Comparison of ENCODE assay signal across 22 cellular contexts in the genomic region with DNA sequence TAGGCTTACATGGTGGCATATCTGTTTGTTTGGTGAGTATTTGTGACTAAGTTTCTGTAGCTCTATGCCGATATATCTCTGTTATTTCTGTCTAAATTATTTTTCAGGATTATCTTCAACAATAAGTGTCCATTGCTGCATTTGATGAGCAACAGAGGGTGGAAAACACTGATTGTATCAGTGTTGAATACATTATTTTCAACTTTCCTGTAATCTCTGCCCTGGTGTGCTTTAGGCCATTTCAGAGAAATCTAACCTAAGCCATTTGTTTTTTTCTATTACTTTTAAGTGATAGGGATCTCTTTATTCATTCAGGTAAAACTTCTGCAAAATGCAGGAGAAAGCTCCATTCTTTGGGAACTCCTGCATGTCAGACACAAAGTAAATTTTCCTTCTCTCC.
A peak's percentile ranks its signal among the peaks of the same experiment; 100 is the strongest.
DNase-seq lines count a peak whose midpoint lies in the region; ATAC-seq and TF ChIP-seq lines count a peak whose summit lies in the region.
"Had no signal": no experiment of that assay in that cellular context is flagged by ENCODE, and none has a peak within 500 bp of the region (broad histone marks: within the 10 kb centered on the region; RNA-seq: fewer than 3 reads in every experiment).

No MANE protein-coding gene starts in this region.

- peaks cover 23% of the 10 kb centered on the region for H3K9me3 Mint-ChIP-seq in activated CD8-positive, alpha-beta T cell treated with anti-CD3 and anti-CD28 coated beads for 36 hours
- H3K9me3 Mint-ChIP-seq in activated CD8-positive, alpha-beta T cell treated with anti-CD3 and anti-CD28 coated beads, Interleukin-2, amount 10 ng/mL, durations not matched to agents 7 days and 5 days (ENCODE audit: insufficient read depth): peaks cover 5% of the 10 kb centered on the region
- peaks cover 4% of the 10 kb centered on the region for H3K9me3 Mint-ChIP-seq in activated naive CD8-positive, alpha-beta T cell (ENCODE audit: low read depth)
- H3K9me3 Mint-ChIP-seq in neural crest cell: peaks cover 7% of the 10 kb centered on the region

- H3K27ac ChIP-seq in SK-N-SH (ENCODE audit: low read depth in 2 of 2, low read length in 1 of 2): no peak overlapping the region
- H3K27ac ChIP-seq: 22Rv1, C4-2B had no signal

- no peaks in the 10 kb centered on the region for H3K36me3 ChIP-seq in SK-N-SH (replicated peaks in 1 of 2; ENCODE audit: control insufficient read depth in 1 of 2, insufficient read depth in 2 of 2, low read length in 1 of 2)
- H3K36me3 ChIP-seq: MG63 had no signal

- H3K27me3 Mint-ChIP-seq in activated CD8-positive, alpha-beta T cell treated with anti-CD3 and anti-CD28 coated beads for 36 hours: no peaks in the 10 kb centered on the region
- H3K27me3 Mint-ChIP-seq in activated CD8-positive, alpha-beta T cell treated with anti-CD3 and anti-CD28 coated beads, Interleukin-2, amount 10 ng/mL, durations not matched to agents 7 days and 5 days (ENCODE audit: low read depth): no peaks in the 10 kb centered on the region
- no peaks in the 10 kb centered on the region for H3K27me3 Mint-ChIP-seq in activated naive CD8-positive, alpha-beta T cell
- H3K27me3 Mint-ChIP-seq in neural crest cell (ENCODE audit: low read depth): no peaks in the 10 kb centered on the region

- H3K36me3 Mint-ChIP-seq in activated CD8-positive, alpha-beta T cell treated with anti-CD3 and anti-CD28 coated beads for 36 hours (ENCODE audit: low read depth): peaks cover 37% of the 10 kb centered on the region
- H3K36me3 Mint-ChIP-seq in activated CD8-positive, alpha-beta T cell treated with anti-CD3 and anti-CD28 coated beads, Interleukin-2, amount 10 ng/mL, durations not matched to agents 7 days and 5 days (ENCODE audit: low read depth): peaks cover 39% of the 10 kb centered on the region
- peaks cover 14% of the 10 kb centered on the region for H3K36me3 Mint-ChIP-seq in activated naive CD8-positive, alpha-beta T cell
- H3K36me3 Mint-ChIP-seq in neural crest cell (ENCODE audit: low read depth): peaks cover 7% of the 10 kb centered on the region

- CTCF ChIA-PET in SK-N-SH (lab: Yijun Ruan, JAX): interaction anchor here (1.2 kb wide), 1 partner anchor 144 kb away, joined by 3 read pairs; no protein-coding TSS in a partner anchor
- CTCF ChIA-PET in activated CD8-positive, alpha-beta T cell treated with anti-CD3 and anti-CD28 coated beads for 36 hours (lab: Charles Lee): interaction anchor here (1.7 kb wide), 1 partner anchor 100 kb away, joined by 5 read pairs; no protein-coding TSS in a partner anchor
- CTCF ChIA-PET in activated CD8-positive, alpha-beta T cell treated with anti-CD3 and anti-CD28 coated beads, Interleukin-2, amount 10 ng/mL, durations not matched to agents 7 days and 5 days (lab: Charles Lee): interaction anchor here (0.7 to 2.7 kb wide), 3 partner anchors 100 to 144 kb away, joined by 3 to 12 read pairs (median 4); no protein-coding TSS in a partner anchor

- peak; percentile 24 for DNase-seq in SK-N-SH
- DNase-seq in activated CD8-positive, alpha-beta T cell treated with anti-CD3 and anti-CD28 coated beads for 36 hours: no peak
- DNase-seq in activated CD8-positive, alpha-beta T cell treated with anti-CD3 and anti-CD28 coated beads, Interleukin-2, amount 10 ng/mL, durations not matched to agents 7 days and 5 days: no peak
- DNase-seq in neural crest cell (ENCODE audit: low read depth, low spot score): no peak
- no peak for DNase-seq in activated gamma-delta T cell (lab: John Stamatoyannopoulos, UW)
- DNase-seq: Calu3, DND-41, HCEC 1CT, IMR-90, KG1, MG63, NCI-H1105 treated with DMSO at 0.1 percent for 48 hours, NCI-H2029, NCI-H446 treated with DMSO at 0.1 percent for 48 hours, Right ventricle myocardium superior, RPMI8226 had no signal

- H3K4me2 ChIP-seq in SK-N-SH: no peak overlapping the region

- TF ChIP-seq CTCF in SK-N-SH (IDR thresholded peaks at IDR 0.05) (no peak), neural crest cell (conservative IDR thresholded peaks at IDR 0.05) (no peak)
- TF ChIP-seq CTCF in activated CD8-positive, alpha-beta T cell treated with anti-CD3 and anti-CD28 coated beads for 36 hours (IDR thresholded peaks at IDR 0.05): no peak

- peak in 1 of 2 experiments; percentile 58; a peak in 1 of 4 replicates for TF ChIP-seq EP300 in SK-N-SH (IDR thresholded peaks at IDR 0.05; ENCODE audit: borderline replicate concordance in 1 of 2, low read depth in 1 of 2, low read length in 1 of 2)

- H3K9ac ChIP-seq in SK-N-SH: no peak overlapping the region

- H3K4me3 Mint-ChIP-seq in activated CD8-positive, alpha-beta T cell treated with anti-CD3 and anti-CD28 coated beads for 36 hours: no peak overlapping the region
- no peak overlapping the region for H3K4me3 Mint-ChIP-seq in activated CD8-positive, alpha-beta T cell treated with anti-CD3 and anti-CD28 coated beads, Interleukin-2, amount 10 ng/mL, durations not matched to agents 7 days and 5 days
- H3K4me3 Mint-ChIP-seq in activated naive CD8-positive, alpha-beta T cell: no peak overlapping the region
- no peak overlapping the region for H3K4me3 Mint-ChIP-seq in neural crest cell
- H3K4me3 Mint-ChIP-seq: B cell had no signal

- TF ChIP-seq RAD21 in SK-N-SH (IDR thresholded peaks at IDR 0.05; ENCODE audit: low read length): no peak

- H4K20me1 ChIP-seq in SK-N-SH (ENCODE audit: insufficient read depth): no peaks in the 10 kb centered on the region

- H3K4me1 Mint-ChIP-seq in activated CD8-positive, alpha-beta T cell treated with anti-CD3 and anti-CD28 coated beads for 36 hours (ENCODE audit: low read depth): peaks cover 66% of the 10 kb centered on the region
- peaks cover 55% of the 10 kb centered on the region for H3K4me1 Mint-ChIP-seq in activated CD8-positive, alpha-beta T cell treated with anti-CD3 and anti-CD28 coated beads, Interleukin-2, amount 10 ng/mL, durations not matched to agents 7 days and 5 days (ENCODE audit: low read depth)
- peaks cover 66% of the 10 kb centered on the region for H3K4me1 Mint-ChIP-seq in activated naive CD8-positive, alpha-beta T cell (ENCODE audit: low read depth)
- H3K4me1 Mint-ChIP-seq in neural crest cell: peaks cover 52% of the 10 kb centered on the region
- H3K4me1 Mint-ChIP-seq: B cell had no signal

- no peaks in the 10 kb centered on the region for H3K9me2 ChIP-seq in SK-N-SH

- no peak overlapping the region for H3K4me3 ChIP-seq in SK-N-SH (ENCODE audit: low read depth in 2 of 2, low read length in 1 of 2)
- H3K4me3 ChIP-seq: MG63 had no signal

- 57% methylated on average over 1 of the region's 1 CpG for WGBS in SK-N-SH (ENCODE audit: low lambda C conversion rate)

- POLR2A ChIA-PET in SK-N-SH (lab: Yijun Ruan, JAX): no interaction called here
- POLR2A ChIA-PET in activated CD8-positive, alpha-beta T cell treated with anti-CD3 and anti-CD28 coated beads for 36 hours (lab: Charles Lee): interaction anchor here (0.7 to 1.7 kb wide), 3 partner anchors 15 to 154 kb away, joined by 3 to 4 read pairs (median 3); no protein-coding TSS in a partner anchor
- POLR2A ChIA-PET in activated CD8-positive, alpha-beta T cell treated with anti-CD3 and anti-CD28 coated beads, Interleukin-2, amount 10 ng/mL, durations not matched to agents 7 days and 5 days (lab: Charles Lee): interaction anchor here (0.6 to 1.4 kb wide), 2 partner anchors 141 to 485 kb away, joined by 3 read pairs; no protein-coding TSS in a partner anchor

- intact Hi-C loops in activated CD8-positive, alpha-beta T cell treated with anti-CD3 and anti-CD28 coated beads for 36 hours (cut with micrococcal nuclease): loop anchor here (5.0 kb wide), 1 partner anchor 101 kb away; no protein-coding TSS in a partner anchor

- H3K4me1 ChIP-seq in SK-N-SH (ENCODE audit: control insufficient read depth in 1 of 2, insufficient read depth in 2 of 2, low read depth in 1 of 2, low read length in 1 of 2): peaks cover 0 to 13% of the 10 kb centered on the region in 2 experiments; a peak in 2 of 4 replicates

- no peaks in the 10 kb centered on the region for H3K79me2 ChIP-seq in SK-N-SH (ENCODE audit: insufficient read depth)

- no peaks in the 10 kb centered on the region for H3K27me3 ChIP-seq in SK-N-SH (ENCODE audit: insufficient read depth)
- H3K27me3 ChIP-seq: MG63 had no signal

- H2AFZ ChIP-seq in SK-N-SH (ENCODE audit: low read depth): no peak overlapping the region

- H3F3A ChIP-seq in SK-N-SH (replicated peaks; ENCODE audit: insufficient read depth): no peaks in the 10 kb centered on the region

- ATAC-seq in SK-N-SH treated with all-trans-retinoic acid at 6 μM for 48 hours (no peak), HG03378 (IDR thresholded peaks at IDR 0.05; ENCODE audit: unreplicated experiment) (no peak)
- no peak for ATAC-seq in activated CD8-positive, alpha-beta T cell treated with anti-CD3 and anti-CD28 coated beads for 36 hours
- ATAC-seq in activated CD8-positive, alpha-beta T cell treated with anti-CD3 and anti-CD28 coated beads, Interleukin-2, amount 10 ng/mL, durations not matched to agents 7 days and 5 days: no peak

- peak overlapping the region; percentile 72 for H3K27ac Mint-ChIP-seq in activated CD8-positive, alpha-beta T cell treated with anti-CD3 and anti-CD28 coated beads for 36 hours
- no peak overlapping the region for H3K27ac Mint-ChIP-seq in activated CD8-positive, alpha-beta T cell treated with anti-CD3 and anti-CD28 coated beads, Interleukin-2, amount 10 ng/mL, durations not matched to agents 7 days and 5 days
- H3K27ac Mint-ChIP-seq in activated naive CD8-positive, alpha-beta T cell: peak overlapping the region; percentile 88
- peak overlapping the region; percentile 44 for H3K27ac Mint-ChIP-seq in neural crest cell (ENCODE audit: unreplicated experiment)
- H3K27ac Mint-ChIP-seq: B cell had no signal

- H3K9me3 ChIP-seq in SK-N-SH: no peaks in the 10 kb centered on the region

TF ChIP-seq in SK-N-SH, 30 proteins besides CTCF, POLR2A, EP300 and RAD21:
- peak; percentile 98 for TF ChIP-seq GATA2 (CRISPR knock-in tag; IDR thresholded peaks at IDR 0.05)
- TF ChIP-seq FOXM1 (IDR thresholded peaks at IDR 0.05; ENCODE audit: low read depth): no peak
- peak; percentile 44; the same call in 1 of the 2 replicates for TF ChIP-seq RCOR1 (IDR thresholded peaks at IDR 0.05; ENCODE audit: low read length)

TF ChIP-seq in SK-N-SH treated with all-trans-retinoic acid at 6 μM for 48 hours, 23 proteins besides CTCF, POLR2A, EP300 and RAD21 (continues in another document):
- no peak for TF ChIP-seq PPARA (CRISPR knock-in tag; IDR thresholded peaks at IDR 0.05; ENCODE audit: borderline replicate concordance)
- TF ChIP-seq SNAI2 (CRISPR knock-in tag; IDR thresholded peaks at IDR 0.05): no peak
